ENCODE assay signal across 21 cellular contexts in the genomic region with DNA sequence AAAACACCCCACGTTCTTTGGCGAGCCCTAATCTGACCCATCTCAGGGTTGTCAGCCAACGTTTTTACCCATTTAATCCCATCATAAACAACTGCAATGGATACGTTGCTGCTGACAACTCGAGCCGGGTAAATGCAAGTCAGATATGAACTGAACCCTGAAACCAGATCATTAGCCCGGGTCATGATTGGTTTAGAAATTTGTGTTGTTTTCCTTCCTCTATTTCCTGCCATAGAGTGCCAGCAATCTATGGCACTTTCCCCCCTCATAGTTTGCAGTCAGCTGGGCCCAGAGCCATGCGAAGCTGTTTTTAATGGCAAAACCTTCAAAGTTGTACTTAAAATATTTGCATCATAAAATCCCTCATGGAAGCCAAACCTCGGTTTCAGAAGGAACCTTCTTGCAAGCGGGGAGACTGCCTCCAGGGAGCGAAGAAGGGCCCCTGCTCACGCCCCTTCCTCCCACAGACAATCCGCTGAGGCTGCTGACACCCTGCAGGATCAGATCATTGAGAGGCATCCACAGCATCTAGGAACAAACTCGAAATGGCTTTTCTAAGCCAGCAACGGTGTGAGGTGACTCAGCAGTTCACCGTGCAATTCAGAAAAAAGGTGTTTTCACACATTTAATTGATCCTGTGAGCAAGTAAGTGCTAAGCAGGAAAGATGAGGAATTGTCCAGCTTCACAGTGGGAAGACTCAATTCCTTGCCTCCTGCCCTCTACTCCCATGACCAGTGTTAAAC.
DNase-seq lines count a peak whose midpoint lies in the region; ATAC-seq, FAIRE-seq and TF ChIP-seq lines count a peak whose summit lies in the region.
"Had no signal": no experiment of that assay in that cellular context is flagged by ENCODE, and none has a peak within 500 bp of the region (broad histone marks: within the 10 kb centered on the region; RNA-seq: fewer than 3 reads in every experiment).

No MANE protein-coding gene starts in this region.

- intact Hi-C loops in K562 (cut with micrococcal nuclease) = no loop called here

- no peaks in the 10 kb centered on the region for H3K4me1 ChIP-seq in K562 (replicated peaks in 1 of 2; ENCODE audit: control insufficient read depth in 2 of 2, insufficient read depth in 2 of 2, low read length in 2 of 2)

- H4K20me1 ChIP-seq in K562 (replicated peaks; ENCODE audit: control insufficient read depth, insufficient read depth, low read length) = no peaks in the 10 kb centered on the region

- no peak for DNase-seq in K562 (ENCODE audit: extremely low read depth in 1 of 4, low spot score in 3 of 4)
- peak; percentile 28 for DNase-seq in iPS-NIHi11 (ENCODE audit: low spot score)
- DNase-seq in renal cortical epithelial cell (ENCODE audit: low read depth) = peak; percentile 10
- no peak for DNase-seq in NOMO-1 treated with DMSO at 0.1 percent for 48 hours (lab: John Stamatoyannopoulos, UW; ENCODE audit: unreplicated experiment)
- DNase-seq in stimulated activated CD8-positive, alpha-beta memory T cell treated with anti-CD3 and anti-CD28 coated beads, Interleukin-4, amount 100 ng/mL, for 48 hours = no peak
- DNase-seq in SK-N-DZ (ENCODE audit: low spot score) = no peak
- DNase-seq: activated CD4-positive, alpha-beta T cell treated with anti-CD3 and anti-CD28 coated beads for 36 hours; activated T-cell treated with anti-CD3 and anti-CD28 coated beads, Interleukin-2, amount 50 U/mL, for 72 hours; CD4-positive, alpha-beta T cell; foreskin melanocyte; hypothalamus; NCI-H1417; NCI-H2081 treated with DMSO at 0.1 percent for 48 hours; NCI-H446 treated with DMSO at 0.1 percent for 48 hours; PC-9; SIG-M5; uterus had no signal

- TF ChIP-seq CTCF in K562 (IDR thresholded peaks at IDR 0.05 in 2 of 3, conservative IDR thresholded peaks at IDR 0.05 in 1 of 3; ENCODE audit: insufficient read depth in 2 of 3, low read depth in 1 of 3, low read length in 3 of 3) = no peak

- no peak overlapping the region for H2AFZ ChIP-seq in K562 (ENCODE audit: low read depth, low read length)
- H2AFZ ChIP-seq: PC-9 had no signal

- H3K36me3 ChIP-seq in K562 (ENCODE audit: control insufficient read depth, insufficient read depth, low read length) = no peaks in the 10 kb centered on the region
- H3K36me3 ChIP-seq: uterus had no signal

- no peak for TF ChIP-seq POLR2A in K562 (conservative IDR thresholded peaks at IDR 0.05)

- H3K9ac ChIP-seq in K562 (ENCODE audit: insufficient read depth in 1 of 2, low read depth in 2 of 2, low read length in 2 of 2) = no peak overlapping the region

- ATAC-seq in GM18867 (IDR thresholded peaks at IDR 0.05; ENCODE audit: unreplicated experiment) (peak; percentile 40), K562 (no peak), GM19351 (IDR thresholded peaks at IDR 0.05; ENCODE audit: unreplicated experiment) (no peak)
- ATAC-seq: activated CD4-positive, alpha-beta T cell treated with anti-CD3 and anti-CD28 coated beads for 36 hours; activated T-cell treated with anti-CD3 and anti-CD28 coated beads, Interleukin-2, amount 50 U/mL, for 72 hours; sciatic nerve had no signal

- TF ChIP-seq EP300 in K562 (IDR thresholded peaks at IDR 0.05; ENCODE audit: low read length) = no peak

- FAIRE-seq in K562 (lab: Jason Lieb, UNC) = no peak
- FAIRE-seq: G401.6 had no signal

- no peaks in the 10 kb centered on the region for H3K9me3 ChIP-seq in K562 (replicated peaks; ENCODE audit: control insufficient read depth, insufficient read depth, low read depth, low read length)
- H3K9me3 ChIP-seq: uterus had no signal

- no peak overlapping the region for H3K27ac ChIP-seq in K562 (ENCODE audit: extremely low read depth, low read depth, low read length)
- H3K27ac ChIP-seq: PC-9 had no signal

- no peak for TF ChIP-seq RAD21 in K562 (CRISPR knock-in tag; conservative IDR thresholded peaks at IDR 0.05 in 1 of 2, IDR thresholded peaks at IDR 0.05 in 1 of 2)

- WGBS in K562 (ENCODE audit: insufficient coverage, low coverage, missing lambda C conversion rate) = under 1% methylated on average over 16 of the region's 16 CpGs

- POLR2A ChIA-PET in K562 (lab: Yijun Ruan, JAX) = no interaction called here

- H3K9me1 ChIP-seq in K562 (ENCODE audit: control insufficient read depth, insufficient read depth, low read length) = no peaks in the 10 kb centered on the region

- no peaks in the 10 kb centered on the region for H3K79me2 ChIP-seq in K562 (ENCODE audit: control insufficient read depth, insufficient read depth, low read length)

- in situ Hi-C loops in K562 (cut with MboI) = no loop called here

- H3K27me3 ChIP-seq in K562 (ENCODE audit: control insufficient read depth in 2 of 2, insufficient read depth in 2 of 2, low read length in 2 of 2) = peaks cover 2 to 19% of the 10 kb centered on the region in 2 experiments; a peak in 3 of 5 replicates
- H3K27me3 ChIP-seq: uterus had no signal

- CTCF ChIA-PET in K562 (lab: Yijun Ruan, JAX; ENCODE audit: low intra/inter-chr PET ratio) = no interaction called here

- BruUV-seq in K562 (replicated peaks; lab: Mats Ljungman, UMichigan) = no TSS peak

- H3K4me3 ChIP-seq in K562 = no peak overlapping the region
- H3K4me3 ChIP-seq: PC-9, uterus had no signal

- H3K4me2 ChIP-seq in K562 (ENCODE audit: insufficient read depth, low read length) = no peak overlapping the region
- H3K4me2 ChIP-seq: PC-9 had no signal

TF ChIP-seq in K562, 482 proteins besides CTCF, POLR2A, EP300 and RAD21 (continues in another document):
- TF ChIP-seq NR4A1 (CRISPR knock-in tag; IDR thresholded peaks at IDR 0.05) = no peak
- no peak for TF ChIP-seq NR4A1 (tag; IDR thresholded peaks at IDR 0.05)
- TF ChIP-seq, protein P1, sequence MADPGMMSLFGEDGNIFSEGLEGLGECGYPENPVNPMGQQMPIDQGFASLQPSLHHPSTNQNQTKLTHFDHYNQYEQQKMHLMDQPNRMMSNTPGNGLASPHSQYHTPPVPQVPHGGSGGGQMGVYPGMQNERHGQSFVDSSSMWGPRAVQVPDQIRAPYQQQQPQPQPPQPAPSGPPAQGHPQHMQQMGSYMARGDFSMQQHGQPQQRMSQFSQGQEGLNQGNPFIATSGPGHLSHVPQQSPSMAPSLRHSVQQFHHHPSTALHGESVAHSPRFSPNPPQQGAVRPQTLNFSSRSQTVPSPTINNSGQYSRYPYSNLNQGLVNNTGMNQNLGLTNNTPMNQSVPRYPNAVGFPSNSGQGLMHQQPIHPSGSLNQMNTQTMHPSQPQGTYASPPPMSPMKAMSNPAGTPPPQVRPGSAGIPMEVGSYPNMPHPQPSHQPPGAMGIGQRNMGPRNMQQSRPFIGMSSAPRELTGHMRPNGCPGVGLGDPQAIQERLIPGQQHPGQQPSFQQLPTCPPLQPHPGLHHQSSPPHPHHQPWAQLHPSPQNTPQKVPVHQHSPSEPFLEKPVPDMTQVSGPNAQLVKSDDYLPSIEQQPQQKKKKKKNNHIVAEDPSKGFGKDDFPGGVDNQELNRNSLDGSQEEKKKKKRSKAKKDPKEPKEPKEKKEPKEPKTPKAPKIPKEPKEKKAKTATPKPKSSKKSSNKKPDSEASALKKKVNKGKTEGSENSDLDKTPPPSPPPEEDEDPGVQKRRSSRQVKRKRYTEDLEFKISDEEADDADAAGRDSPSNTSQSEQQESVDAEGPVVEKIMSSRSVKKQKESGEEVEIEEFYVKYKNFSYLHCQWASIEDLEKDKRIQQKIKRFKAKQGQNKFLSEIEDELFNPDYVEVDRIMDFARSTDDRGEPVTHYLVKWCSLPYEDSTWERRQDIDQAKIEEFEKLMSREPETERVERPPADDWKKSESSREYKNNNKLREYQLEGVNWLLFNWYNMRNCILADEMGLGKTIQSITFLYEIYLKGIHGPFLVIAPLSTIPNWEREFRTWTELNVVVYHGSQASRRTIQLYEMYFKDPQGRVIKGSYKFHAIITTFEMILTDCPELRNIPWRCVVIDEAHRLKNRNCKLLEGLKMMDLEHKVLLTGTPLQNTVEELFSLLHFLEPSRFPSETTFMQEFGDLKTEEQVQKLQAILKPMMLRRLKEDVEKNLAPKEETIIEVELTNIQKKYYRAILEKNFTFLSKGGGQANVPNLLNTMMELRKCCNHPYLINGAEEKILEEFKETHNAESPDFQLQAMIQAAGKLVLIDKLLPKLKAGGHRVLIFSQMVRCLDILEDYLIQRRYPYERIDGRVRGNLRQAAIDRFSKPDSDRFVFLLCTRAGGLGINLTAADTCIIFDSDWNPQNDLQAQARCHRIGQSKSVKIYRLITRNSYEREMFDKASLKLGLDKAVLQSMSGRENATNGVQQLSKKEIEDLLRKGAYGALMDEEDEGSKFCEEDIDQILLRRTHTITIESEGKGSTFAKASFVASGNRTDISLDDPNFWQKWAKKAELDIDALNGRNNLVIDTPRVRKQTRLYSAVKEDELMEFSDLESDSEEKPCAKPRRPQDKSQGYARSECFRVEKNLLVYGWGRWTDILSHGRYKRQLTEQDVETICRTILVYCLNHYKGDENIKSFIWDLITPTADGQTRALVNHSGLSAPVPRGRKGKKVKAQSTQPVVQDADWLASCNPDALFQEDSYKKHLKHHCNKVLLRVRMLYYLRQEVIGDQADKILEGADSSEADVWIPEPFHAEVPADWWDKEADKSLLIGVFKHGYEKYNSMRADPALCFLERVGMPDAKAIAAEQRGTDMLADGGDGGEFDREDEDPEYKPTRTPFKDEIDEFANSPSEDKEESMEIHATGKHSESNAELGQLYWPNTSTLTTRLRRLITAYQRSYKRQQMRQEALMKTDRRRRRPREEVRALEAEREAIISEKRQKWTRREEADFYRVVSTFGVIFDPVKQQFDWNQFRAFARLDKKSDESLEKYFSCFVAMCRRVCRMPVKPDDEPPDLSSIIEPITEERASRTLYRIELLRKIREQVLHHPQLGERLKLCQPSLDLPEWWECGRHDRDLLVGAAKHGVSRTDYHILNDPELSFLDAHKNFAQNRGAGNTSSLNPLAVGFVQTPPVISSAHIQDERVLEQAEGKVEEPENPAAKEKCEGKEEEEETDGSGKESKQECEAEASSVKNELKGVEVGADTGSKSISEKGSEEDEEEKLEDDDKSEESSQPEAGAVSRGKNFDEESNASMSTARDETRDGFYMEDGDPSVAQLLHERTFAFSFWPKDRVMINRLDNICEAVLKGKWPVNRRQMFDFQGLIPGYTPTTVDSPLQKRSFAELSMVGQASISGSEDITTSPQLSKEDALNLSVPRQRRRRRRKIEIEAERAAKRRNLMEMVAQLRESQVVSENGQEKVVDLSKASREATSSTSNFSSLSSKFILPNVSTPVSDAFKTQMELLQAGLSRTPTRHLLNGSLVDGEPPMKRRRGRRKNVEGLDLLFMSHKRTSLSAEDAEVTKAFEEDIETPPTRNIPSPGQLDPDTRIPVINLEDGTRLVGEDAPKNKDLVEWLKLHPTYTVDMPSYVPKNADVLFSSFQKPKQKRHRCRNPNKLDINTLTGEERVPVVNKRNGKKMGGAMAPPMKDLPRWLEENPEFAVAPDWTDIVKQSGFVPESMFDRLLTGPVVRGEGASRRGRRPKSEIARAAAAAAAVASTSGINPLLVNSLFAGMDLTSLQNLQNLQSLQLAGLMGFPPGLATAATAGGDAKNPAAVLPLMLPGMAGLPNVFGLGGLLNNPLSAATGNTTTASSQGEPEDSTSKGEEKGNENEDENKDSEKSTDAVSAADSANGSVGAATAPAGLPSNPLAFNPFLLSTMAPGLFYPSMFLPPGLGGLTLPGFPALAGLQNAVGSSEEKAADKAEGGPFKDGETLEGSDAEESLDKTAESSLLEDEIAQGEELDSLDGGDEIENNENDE (IDR thresholded peaks at IDR 0.05; ENCODE audit: low read depth, low read length) = no peak
- no peak for TF ChIP-seq TCFL5 (CRISPR knock-in tag; conservative IDR thresholded peaks at IDR 0.05)

Comparison
In these comparisons a context has a peak if more than half of its experiments do, and no peak if none do; other contexts are left out.
1. DNase-seq: peak in iPS-NIHi11 (single experiment) and renal cortical epithelial cell (single experiment); none in K562 (0 of 4), NOMO-1 treated with DMSO at 0.1 percent for 48 hours (single experiment), stimulated activated CD8-positive, alpha-beta memory T cell treated with anti-CD3 and anti-CD28 coated beads, Interleukin-4, amount 100 ng/mL, for 48 hours (single experiment) and SK-N-DZ (single experiment).